In genomic region chr10:102656791-102657371, GRCh38 we compare ENCODE assay signal across 16 cellular contexts. TPM values are rescaled to one million over a fixed set of nuclear protein-coding genes. Genes with fewer than 3 reads are reported as not detected.
A peak's percentile ranks its signal among the peaks of the same experiment; 100 is the strongest.
DNase-seq lines count a peak whose midpoint lies in the region; ATAC-seq and TF ChIP-seq lines count a peak whose summit lies in the region.
"Had no signal": no experiment of that assay in that cellular context is flagged by ENCODE, and none has a peak within 500 bp of the region (broad histone marks: within the 10 kb centered on the region; RNA-seq: fewer than 3 reads in every experiment).

No MANE protein-coding gene starts in this region.

- no peak overlapping the region for H2AFZ ChIP-seq in mammary epithelial cell (ENCODE audit: low read depth, low read length)
- H2AFZ ChIP-seq: GM23338, hepatocyte had no signal

- in situ Hi-C loops in mammary epithelial cell (cut with MboI; ENCODE audit: low sequenced_read_pairs in 2 of 2): no loop called here

- no peak overlapping the region for H3K4me2 ChIP-seq in mammary epithelial cell (ENCODE audit: insufficient read depth, low read depth, low read length)
- H3K4me2 ChIP-seq: GM23338, hepatocyte had no signal

- dilution Hi-C loops in mammary epithelial cell (cut with HindIII; ENCODE audit: low sequenced_read_pairs): no loop called here

- H3K36me3 ChIP-seq in breast epithelium (no peaks in the 10 kb centered on the region), mammary epithelial cell (ENCODE audit: insufficient read depth, low read length) (peaks cover 27% of the 10 kb centered on the region), neutrophil (peaks cover 62% of the 10 kb centered on the region), upper lobe of left lung (peaks cover 17 to 63% (median 51%) of the 10 kb centered on the region in 4 donors)

- no peak for TF ChIP-seq EP300 in upper lobe of left lung (IDR thresholded peaks at IDR 0.05)

- TF ChIP-seq POLR2A in breast epithelium (IDR thresholded peaks at IDR 0.05) (no peak), upper lobe of left lung (IDR thresholded peaks at IDR 0.05) (no peak), erythroblast (IDR thresholded peaks at IDR 0.05; ENCODE audit: low read length) (no peak)

- H3K27ac ChIP-seq in breast epithelium (peak overlapping the region; percentile 77 to 78), mammary epithelial cell (ENCODE audit: insufficient read depth, low read depth, low read length) (no peak overlapping the region), epithelial cell of prostate (peak overlapping the region; percentile 80), neutrophil (peak overlapping the region; percentile 81), upper lobe of left lung (peak overlapping the region; percentile 76 to 93 (median 83))
- H3K27ac ChIP-seq: hepatocyte had no signal

- no peaks in the 10 kb centered on the region for H3K9me3 ChIP-seq in breast epithelium
- no peaks in the 10 kb centered on the region for H3K9me3 ChIP-seq in mammary epithelial cell (replicated peaks; ENCODE audit: insufficient read depth, low read length)
- no peaks in the 10 kb centered on the region for H3K9me3 ChIP-seq in neutrophil
- no peaks in the 10 kb centered on the region for H3K9me3 ChIP-seq in upper lobe of left lung
- H3K9me3 ChIP-seq: A549 had no signal

- CTCF ChIA-PET in mammary epithelial cell (lab: Charles Lee; ENCODE audit: low non-redundant PET): no interaction called here

- H4K20me1 ChIP-seq in mammary epithelial cell (ENCODE audit: insufficient read depth, low read length): no peaks in the 10 kb centered on the region

- peaks cover 24% of the 10 kb centered on the region for H3K79me2 ChIP-seq in mammary epithelial cell (ENCODE audit: insufficient read depth, low read length)

- H3K4me1 ChIP-seq in breast epithelium (peaks cover 1 to 14% of the 10 kb centered on the region in 2 donors), mammary epithelial cell (ENCODE audit: insufficient read depth, low read length) (peaks cover 12% of the 10 kb centered on the region), neutrophil (ENCODE audit: control insufficient read depth in 1 of 2, insufficient read depth in 1 of 2, low read depth in 1 of 2, low read length in 1 of 2) (peaks cover 50 to 51% of the 10 kb centered on the region in 2 experiments), upper lobe of left lung (peaks cover 68 to 92% (median 79%) of the 10 kb centered on the region in 4 donors)

- ATAC-seq in upper lobe of left lung (ENCODE audit: low FRiP score in 2 of 2): no peak
- ATAC-seq: A549, GM23338 had no signal

- no TSS peak for BruUV-seq in mammary epithelial cell (replicated peaks; lab: Mats Ljungman, UMichigan)

- no peaks in the 10 kb centered on the region for H3K27me3 ChIP-seq in breast epithelium
- no peaks in the 10 kb centered on the region for H3K27me3 ChIP-seq in mammary epithelial cell (ENCODE audit: insufficient read depth, low read length)
- peaks cover 4% of the 10 kb centered on the region for H3K27me3 ChIP-seq in neutrophil
- no peaks in the 10 kb centered on the region for H3K27me3 ChIP-seq in upper lobe of left lung
- H3K27me3 ChIP-seq: hepatocyte had no signal

- intact Hi-C loops in breast epithelium (cut with DNase I; ENCODE audit: low total_unique reads) (no loop called here), mammary epithelial cell (cut with micrococcal nuclease) (no loop called here)

- 78% methylated on average over 27 of the region's 42 CpGs for WGBS in mammary epithelial cell (ENCODE audit: low coverage, missing lambda C conversion rate)
- 82 to 86% methylated on average over 30 to 40 of the region's 42 CpGs for WGBS in upper lobe of left lung, 2 donors

- no peak for DNase-seq in breast epithelium (ENCODE audit: low spot score in 2 of 2)
- no peak for DNase-seq in mammary epithelial cell
- no peak for DNase-seq in epithelial cell of prostate (ENCODE audit: low read depth, low spot score)
- peak in 1 of 2 donors; percentile 79 for DNase-seq in upper lobe of left lung
- DNase-seq in Kasumi-1 (lab: John Stamatoyannopoulos, UW): no peak
- no peak for DNase-seq in erythroblast (lab: John Stamatoyannopoulos, UW)
- DNase-seq in AG20443 (ENCODE audit: low spot score): no peak
- DNase-seq: amniotic stem cell; cortex of kidney; NCI-H1694; NCI-H524; stimulated activated CD4-positive, alpha-beta T cell treated with anti-CD3 and anti-CD28 coated beads, Interleukin-1b, Interleukin-23, amount 100 ng/mL, for 48 hours had no signal

- H3K9ac ChIP-seq in mammary epithelial cell (ENCODE audit: insufficient read depth, low read length): no peak overlapping the region

- H3K4me3 ChIP-seq in breast epithelium (no peak overlapping the region), mammary epithelial cell (replicated peaks in 1 of 3; ENCODE audit: insufficient read depth in 1 of 3, low read depth in 2 of 3, low read length in 3 of 3) (no peak overlapping the region), neutrophil (ENCODE audit: low read depth in 1 of 2, low read length in 1 of 2) (no peak overlapping the region), upper lobe of left lung (no peak overlapping the region)
- H3K4me3 ChIP-seq: A549, GM23338, hepatocyte had no signal

- TF ChIP-seq CTCF in breast epithelium (IDR thresholded peaks at IDR 0.05) (no peak), mammary epithelial cell (conservative IDR thresholded peaks at IDR 0.05 in 1 of 2, IDR thresholded peaks at IDR 0.05 in 1 of 2; ENCODE audit: extremely low read depth in 1 of 2, insufficient read depth in 1 of 2, low read depth in 1 of 2, low read length in 2 of 2) (no peak), neutrophil (IDR thresholded peaks at IDR 0.05) (no peak), upper lobe of left lung (IDR thresholded peaks at IDR 0.05) (no peak)

RNA-seq across cellular contexts. Expression of gene TRIM8, which starts 12.6 kb away (rescaled TPM):
- total RNA-seq in breast epithelium (100 to 1,000 TPM in 1 of 3 donors, 10 to 100 TPM in 2; 74.6 to 128 (median 88.8) TPM), mammary epithelial cell (10 to 100 TPM; 36.8 to 87.0 TPM), upper lobe of left lung (100 to 1,000 TPM; 162 to 279 (median 177) TPM)
- 61.1 TPM for polyA plus RNA-seq in mammary epithelial cell
- 82.4 TPM for polyA minus RNA-seq in mammary epithelial cell

RNA-seq across cellular contexts. Expression of gene ARL3, which starts 57.3 kb away (rescaled TPM):
- total RNA-seq in breast epithelium (1 to 10 TPM; 5.1 to 7.3 (median 5.9) TPM), mammary epithelial cell (1 to 10 TPM; 2.3 to 8.7 TPM), upper lobe of left lung (1 to 10 TPM; 4.6 to 7.9 (median 6.4) TPM)
- 7.8 TPM for polyA plus RNA-seq in mammary epithelial cell
- 0.83 TPM for polyA minus RNA-seq in mammary epithelial cell

RNA-seq across cellular contexts. Expression of gene SFXN2, which starts 57.6 kb away (rescaled TPM):
- 10 to 100 TPM in 1 of 3 donors, 1 to 10 TPM in 2; 3.8 to 10.4 (median 4.9) TPM for total RNA-seq in breast epithelium
- total RNA-seq in mammary epithelial cell: 10 to 100 TPM in 1 of 2 donors, under 1 TPM in 1; 0.83 to 10.9 TPM
- 10.2 TPM for polyA plus RNA-seq in mammary epithelial cell
- 8.5 TPM for polyA minus RNA-seq in mammary epithelial cell
- 10 to 100 TPM in 2 of 6 donors, 1 to 10 TPM in 4; 3.9 to 28.3 (median 8.0) TPM for total RNA-seq in upper lobe of left lung
